In the genomic region with DNA sequence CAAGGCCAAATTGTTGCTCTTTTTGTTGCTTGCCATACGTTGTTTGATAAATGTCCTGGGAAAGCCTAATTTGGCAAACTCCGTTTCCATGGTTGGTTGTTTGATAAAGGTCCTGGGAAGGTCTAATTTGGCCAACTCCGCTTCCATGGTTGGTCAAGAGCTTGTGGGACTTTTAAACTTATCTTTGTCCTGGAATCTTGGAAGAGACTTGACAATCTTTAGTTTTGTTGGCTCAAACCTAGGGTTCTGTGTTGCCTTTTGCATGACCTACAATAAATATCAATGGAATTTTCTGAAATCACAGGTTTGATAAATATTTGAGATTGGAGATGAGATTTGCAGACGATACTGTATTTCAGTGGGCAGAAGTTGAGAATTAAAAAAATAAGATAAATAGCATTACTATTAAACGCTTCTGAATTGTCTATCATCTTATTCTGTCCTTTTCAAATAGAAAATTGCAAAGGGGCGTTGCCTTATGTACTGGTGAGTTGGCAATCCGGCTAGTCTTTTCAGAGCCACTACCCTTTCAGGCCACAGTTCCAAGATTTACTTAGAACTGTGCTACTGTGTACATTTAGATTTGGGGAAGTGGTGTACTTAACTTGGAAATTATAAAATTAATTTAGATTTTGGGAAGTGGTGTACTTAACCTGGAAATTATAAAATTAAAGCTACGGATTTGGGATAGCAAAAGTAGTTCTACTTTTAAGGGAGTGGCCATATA, we compare ENCODE assay signal across 8 cellular contexts. TPM values are rescaled to one million over a fixed set of nuclear protein-coding genes. Genes with fewer than 3 reads are reported as not detected.
DNase-seq lines count a peak whose midpoint lies in the region; ATAC-seq, FAIRE-seq and TF ChIP-seq lines count a peak whose summit lies in the region.

No MANE protein-coding gene starts in this region.

- H3K9me3 ChIP-seq in OCI-LY1 (ENCODE audit: low read length) (no peaks in the 10 kb centered on the region), upper lobe of left lung (no peaks in the 10 kb centered on the region)

- H3K9me2 ChIP-seq in OCI-LY1 (ENCODE audit: low read depth, low read length) = no peaks in the 10 kb centered on the region

- H3K4me3 ChIP-seq in OCI-LY1 (ENCODE audit: low read depth, low read length, poor library complexity, severe bottlenecking) = peak overlapping the region; percentile 93
- H3K4me3 ChIP-seq in choroid plexus epithelial cell (ENCODE audit: low read depth, low read length) = peak overlapping the region; percentile 94
- H3K4me3 ChIP-seq in upper lobe of left lung = peak overlapping the region; percentile 70 to 85 (median 78)

- ATAC-seq in upper lobe of left lung (ENCODE audit: low FRiP score in 2 of 2) (peak in 1 of 2 donors; percentile 71), GM21786 (IDR thresholded peaks at IDR 0.05; ENCODE audit: unreplicated experiment) (no peak)

- H3K36me3 ChIP-seq in OCI-LY1 (ENCODE audit: insufficient read depth, low read length) (peaks cover 21% of the 10 kb centered on the region), upper lobe of left lung (peaks cover 0 to 8% (median 0%) of the 10 kb centered on the region in 4 donors)

- H4K20me1 ChIP-seq in OCI-LY1 (ENCODE audit: insufficient read depth, low read length) = no peaks in the 10 kb centered on the region

- H3K4me1 ChIP-seq in OCI-LY1 (ENCODE audit: insufficient read depth, low read length, severe bottlenecking) (peaks cover 15% of the 10 kb centered on the region), upper lobe of left lung (peaks cover 8 to 30% (median 14%) of the 10 kb centered on the region in 4 donors)

- DNase-seq in AG08395 (ENCODE audit: low spot score) (peak; percentile 54), GM19239 (ENCODE audit: insufficient read length, low spot score) (no peak), choroid plexus epithelial cell (ENCODE audit: low read depth) (peak; percentile 84), lung microvascular endothelial cell (ENCODE audit: low read depth in 2 of 2) (peak; percentile 65 to 74), upper lobe of left lung (no peak), cortex of kidney (lab: John Stamatoyannopoulos, UW) (no peak)

- H3K9ac ChIP-seq in OCI-LY1 (ENCODE audit: low read length) = peak overlapping the region; percentile 90

- H2AFZ ChIP-seq in OCI-LY1 (ENCODE audit: low read length) = no peak overlapping the region

- FAIRE-seq in GM19239 (lab: Jason Lieb, UNC) = peak; percentile 71

- TF ChIP-seq EP300 in upper lobe of left lung (IDR thresholded peaks at IDR 0.05) = no peak

- peaks cover 37% of the 10 kb centered on the region for H3K79me2 ChIP-seq in OCI-LY1 (ENCODE audit: insufficient read depth, low read length)

- H3K27me3 ChIP-seq in OCI-LY1 (ENCODE audit: insufficient read depth, low read length) (no peaks in the 10 kb centered on the region), upper lobe of left lung (no peaks in the 10 kb centered on the region)

- peak overlapping the region; percentile 67 for H3K4me2 ChIP-seq in OCI-LY1 (ENCODE audit: low read length)

- TF ChIP-seq CTCF in OCI-LY1 (IDR thresholded peaks at IDR 0.05; ENCODE audit: low read length) (no peak), choroid plexus epithelial cell (conservative IDR thresholded peaks at IDR 0.05; ENCODE audit: low read depth, low read length) (no peak), upper lobe of left lung (IDR thresholded peaks at IDR 0.05) (no peak)

- no peak for TF ChIP-seq POLR2A in upper lobe of left lung (IDR thresholded peaks at IDR 0.05)

- no peaks in the 10 kb centered on the region for H3F3A ChIP-seq in OCI-LY1 (ENCODE audit: insufficient read depth, low read length)

- H3K27ac ChIP-seq in OCI-LY1 (ENCODE audit: low read depth, low read length, poor library complexity, severe bottlenecking) = peak overlapping the region; percentile 61
- peak overlapping the region; percentile 79 to 89 (median 86) for H3K27ac ChIP-seq in upper lobe of left lung

- WGBS in upper lobe of left lung, 2 donors = 7% methylated on average over 8 of the region's 8 CpGs

RNA-seq across cellular contexts. Expression of a gene that starts 0.8 kb away (rescaled TPM):
- total RNA-seq in lung microvascular endothelial cell (190 and 221 TPM in 2 replicates), upper lobe of left lung (10 to 100 TPM in 5 of 6 donors, 1 to 10 TPM in 1; 7.5 to 77.2 (median 51.3) TPM)

RNA-seq across cellular contexts. Expression of a gene that starts 30.9 kb away (rescaled TPM):
- total RNA-seq in lung microvascular endothelial cell (841 and 951 TPM in 2 replicates), upper lobe of left lung (1,000 to 10,000 TPM in 1 of 6 donors, 100 to 1,000 TPM in 5; 181 to 1,016 (median 526) TPM)

Comparison
In these comparisons a context has a peak if more than half of its experiments do, and no peak if none do; other contexts are left out.
1. DNase-seq: peak in AG08395 (single experiment), choroid plexus epithelial cell (single experiment) and lung microvascular endothelial cell (2 of 2); none in GM19239 (single experiment), upper lobe of left lung (0 of 2) and cortex of kidney (single experiment).
2. Peak in every context shown above with its lines, with median percentiles within 50 percentile points of each other: H3K4me3 ChIP-seq.